14 cellular contexts compared by ENCODE assay signal in the genomic region with DNA sequence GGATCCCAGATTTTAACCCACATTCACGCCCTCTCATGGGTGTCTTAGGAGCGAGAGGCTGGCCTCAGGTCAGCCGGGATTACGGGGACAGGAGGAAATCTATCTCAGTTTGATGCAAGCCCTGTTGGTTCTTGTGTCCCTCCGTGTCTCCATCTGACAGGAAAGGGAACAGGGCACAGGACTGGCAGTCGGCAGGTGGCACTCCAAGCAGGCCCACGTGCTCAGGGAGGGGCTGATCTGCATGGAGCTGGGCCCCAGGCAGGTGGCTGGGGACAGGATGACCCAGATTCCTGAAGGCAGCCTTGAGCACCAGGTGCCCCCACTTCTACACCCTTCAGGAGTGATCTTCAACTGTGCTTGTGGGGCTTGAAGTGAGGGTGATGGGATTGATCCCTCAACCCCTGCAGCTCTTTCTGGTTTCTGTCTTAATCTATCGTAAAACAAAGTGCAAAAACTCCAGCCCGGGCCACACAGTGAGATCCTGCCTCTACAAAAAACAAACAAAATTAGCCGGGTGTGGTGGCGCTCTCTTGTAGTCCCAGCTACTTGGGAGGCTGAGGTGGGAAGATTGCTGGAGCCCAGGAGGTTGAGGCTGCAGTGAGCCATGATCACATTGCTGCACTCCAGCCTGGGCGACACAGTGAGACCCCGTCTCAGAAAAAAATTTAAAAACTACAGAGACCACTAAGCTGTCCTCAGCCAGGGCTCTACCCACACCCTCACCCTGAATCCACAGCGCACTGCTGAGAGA. TPM values are rescaled to one million over a fixed set of nuclear protein-coding genes. Genes with fewer than 3 reads are reported as not detected.
A peak's percentile ranks its signal among the peaks of the same experiment; 100 is the strongest.
DNase-seq lines count a peak whose midpoint lies in the region; ATAC-seq and TF ChIP-seq lines count a peak whose summit lies in the region.
"Had no signal": no experiment of that assay in that cellular context is flagged by ENCODE, and none has a peak within 500 bp of the region (broad histone marks: within the 10 kb centered on the region; RNA-seq: fewer than 3 reads in every experiment).

No MANE protein-coding gene starts in this region.

- H3K36me3 Mint-ChIP-seq in endodermal cell (ENCODE audit: low read depth): peaks cover 5% of the 10 kb centered on the region
- no peaks in the 10 kb centered on the region for H3K36me3 Mint-ChIP-seq in stimulated activated memory B cell treated with anti-CD40 and anti-IgM and Interleukin-4, amounts not matched to agents 10 μg/mL and 1 μg/mL and 100 μg/mL, for 72 hours

- DNase-seq in NCI-H1436 (lab: John Stamatoyannopoulos, UW) (peak; percentile 29), NCI-H1436 treated with DMSO at 0.1 percent for 48 hours (lab: John Stamatoyannopoulos, UW) (no peak), NCI-H510A (lab: John Stamatoyannopoulos, UW) (peak; percentile 90), endodermal cell (no peak), stomach (peak; percentile 73), H7 (no peak)
- DNase-seq: activated CD4-positive, alpha-beta T cell treated with anti-CD3 and anti-CD28 coated beads for 1 hour; activated T-cell treated with anti-CD3 and anti-CD28 coated beads for 4 hours; NCI-H1048 had no signal

- no peak overlapping the region for H3K9ac ChIP-seq in endodermal cell (ENCODE audit: extremely low read depth, low read length, poor library complexity, severe bottlenecking)

- H3K9me3 ChIP-seq in endodermal cell (ENCODE audit: control insufficient read depth, low read length) (no peaks in the 10 kb centered on the region), stomach (no peaks in the 10 kb centered on the region)
- H3K9me3 ChIP-seq: A549, neutrophil had no signal

- no peak for ATAC-seq in GM21360 (IDR thresholded peaks at IDR 0.05; ENCODE audit: unreplicated experiment)
- ATAC-seq in stimulated activated memory B cell treated with anti-CD40 and anti-IgM and Interleukin-4, amounts not matched to agents 10 μg/mL and 1 μg/mL and 100 μg/mL, for 72 hours: no peak
- ATAC-seq: A549 had no signal

- intact Hi-C loops in stomach (cut with DNase I; ENCODE audit: low total_unique reads): no loop called here

- no peak for TF ChIP-seq EP300 in stomach (IDR thresholded peaks at IDR 0.05)

- H3K27ac Mint-ChIP-seq in endodermal cell: no peak overlapping the region
- H3K27ac Mint-ChIP-seq in stimulated activated memory B cell treated with anti-CD40 and anti-IgM and Interleukin-4, amounts not matched to agents 10 μg/mL and 1 μg/mL and 100 μg/mL, for 72 hours: no peak overlapping the region

- TF ChIP-seq CTCF in endodermal cell (conservative IDR thresholded peaks at IDR 0.05) (no peak), stomach (IDR thresholded peaks at IDR 0.05) (peak in 1 of 7 experiments; percentile 13)

- no peaks in the 10 kb centered on the region for H3K27me3 ChIP-seq in endodermal cell (ENCODE audit: control insufficient read depth, insufficient read depth, low read length, poor library complexity, severe bottlenecking)
- H3K27me3 ChIP-seq in stomach: peaks cover 0 to 37% (median 28%) of the 10 kb centered on the region in 3 donors
- H3K27me3 ChIP-seq in H7 (ENCODE audit: control insufficient read depth, insufficient read depth, low read length): peaks cover 19% of the 10 kb centered on the region; the same call in 1 of the 2 replicates

- no peak overlapping the region for H3K27ac ChIP-seq in endodermal cell (ENCODE audit: low read depth, low read length)
- no peak overlapping the region for H3K27ac ChIP-seq in stomach
- H3K27ac ChIP-seq: A549, neutrophil had no signal

- peaks cover 13% of the 10 kb centered on the region for H3K27me3 Mint-ChIP-seq in endodermal cell (ENCODE audit: insufficient read depth)
- H3K27me3 Mint-ChIP-seq in stimulated activated memory B cell treated with anti-CD40 and anti-IgM and Interleukin-4, amounts not matched to agents 10 μg/mL and 1 μg/mL and 100 μg/mL, for 72 hours: peaks cover 64% of the 10 kb centered on the region

- no peak for TF ChIP-seq POLR2A in stomach (IDR thresholded peaks at IDR 0.05)

- H3K4me1 Mint-ChIP-seq in endodermal cell: peaks cover 10% of the 10 kb centered on the region
- H3K4me1 Mint-ChIP-seq in stimulated activated memory B cell treated with anti-CD40 and anti-IgM and Interleukin-4, amounts not matched to agents 10 μg/mL and 1 μg/mL and 100 μg/mL, for 72 hours: peaks cover 13% of the 10 kb centered on the region

- H3K9me3 Mint-ChIP-seq in endodermal cell: no peaks in the 10 kb centered on the region
- no peaks in the 10 kb centered on the region for H3K9me3 Mint-ChIP-seq in stimulated activated memory B cell treated with anti-CD40 and anti-IgM and Interleukin-4, amounts not matched to agents 10 μg/mL and 1 μg/mL and 100 μg/mL, for 72 hours

- peak overlapping the region; percentile 71 for H3K4me3 Mint-ChIP-seq in endodermal cell
- no peak overlapping the region for H3K4me3 Mint-ChIP-seq in stimulated activated memory B cell treated with anti-CD40 and anti-IgM and Interleukin-4, amounts not matched to agents 10 μg/mL and 1 μg/mL and 100 μg/mL, for 72 hours

- WGBS in endodermal cell (ENCODE audit: insufficient coverage in 1 of 2, insufficient read length in 1 of 2), 2 experiments: 93 to 94% methylated on average over 8 to 14 of the region's 14 CpGs
- 58 to 80% (median 67%) methylated on average over 11 to 14 of the region's 14 CpGs for WGBS in stomach, 5 donors

- H3K4me1 ChIP-seq in endodermal cell (ENCODE audit: control insufficient read depth, insufficient read depth, low read length) (no peaks in the 10 kb centered on the region), stomach (peaks cover 17 to 37% (median 25%) of the 10 kb centered on the region in 4 donors)

- H3K4me3 ChIP-seq in endodermal cell (ENCODE audit: low read length) (no peak overlapping the region), stomach (no peak overlapping the region), H7 (ENCODE audit: insufficient read depth, low read depth, low read length) (no peak overlapping the region)
- H3K4me3 ChIP-seq: A549 had no signal

- H3K36me3 ChIP-seq in endodermal cell (ENCODE audit: control insufficient read depth, insufficient read depth, low read length) (no peaks in the 10 kb centered on the region), stomach (no peaks in the 10 kb centered on the region), H7 (replicated peaks; ENCODE audit: control insufficient read depth, insufficient read depth, low read length) (no peaks in the 10 kb centered on the region)
- H3K36me3 ChIP-seq: neutrophil had no signal

RNA-seq across cellular contexts. Expression of gene PLEKHG5, which starts 8.3 kb away (rescaled TPM):
- total RNA-seq in endodermal cell: 10 to 100 TPM; 32.6 to 38.8 TPM
- 34.4 TPM for polyA plus RNA-seq in endodermal cell (2013, experiment 1 of 2)
- 29.5 TPM for polyA plus RNA-seq in endodermal cell (2013, experiment 2 of 2)
- 10 to 100 TPM in 2 of 5 donors, 1 to 10 TPM in 3; 4.9 to 58.8 (median 9.8) TPM for total RNA-seq in stomach
- 1 to 10 TPM; 1.4 to 7.2 (median 1.8) TPM for polyA plus RNA-seq in stomach
- 17.2 and 27.4 TPM in 2 replicates for total RNA-seq in H7 (2014; rRNA removed; shearing (Covaris generic))

RNA-seq across cellular contexts. Expression of gene TNFRSF25, which starts 17.2 kb away (rescaled TPM):
- total RNA-seq in endodermal cell (10 to 100 TPM; 25.9 to 26.9 TPM), stomach (100 to 1,000 TPM in 1 of 5 donors, 10 to 100 TPM in 2, 1 to 10 TPM in 2; 6.1 to 215 (median 21.4) TPM)
- 39.9 TPM for polyA plus RNA-seq in endodermal cell (2013, experiment 1 of 2)
- polyA plus RNA-seq in endodermal cell (2013, experiment 2 of 2): 30.2 TPM
- 10 to 100 TPM in 1 of 3 donors, 1 to 10 TPM in 2; 2.7 to 41.6 (median 2.9) TPM for polyA plus RNA-seq in stomach
- 5.4 and 15.7 TPM in 2 replicates for total RNA-seq in H7 (2014; rRNA removed; shearing (Covaris generic))

RNA-seq across cellular contexts. Expression of gene ESPN, which starts 58.6 kb away (rescaled TPM):
- total RNA-seq in endodermal cell (10 to 100 TPM in 1 of 2 donors, 1 to 10 TPM in 1; 4.1 to 10.5 TPM), stomach (10 to 100 TPM in 1 of 5 donors, 1 to 10 TPM in 2, not detected in 2; 1.8 to 68.4 (median 4.9) TPM)
- polyA plus RNA-seq in endodermal cell (2013, experiment 1 of 2): 4.7 TPM
- 3.0 TPM for polyA plus RNA-seq in endodermal cell (2013, experiment 2 of 2)
- 10 to 100 TPM in 1 of 3 donors, 1 to 10 TPM in 2; 1.5 to 18.0 (median 4.7) TPM for polyA plus RNA-seq in stomach
- total RNA-seq in H7 (2014; rRNA removed; shearing (Covaris generic)): 8.7 and 9.3 TPM in 2 replicates
- total RNA-seq: HT1080 had no signal

Comparison
In these comparisons a context has a peak if more than half of its experiments do, and no peak if none do; other contexts are left out.
1. DNase-seq: peak in NCI-H1436 (single experiment), NCI-H510A (single experiment) and stomach (single experiment); none in NCI-H1436 treated with DMSO at 0.1 percent for 48 hours (single experiment), endodermal cell (single experiment) and H7 (single experiment).